Comparison of ENCODE assay signal across 8 cellular contexts in the genomic region with DNA sequence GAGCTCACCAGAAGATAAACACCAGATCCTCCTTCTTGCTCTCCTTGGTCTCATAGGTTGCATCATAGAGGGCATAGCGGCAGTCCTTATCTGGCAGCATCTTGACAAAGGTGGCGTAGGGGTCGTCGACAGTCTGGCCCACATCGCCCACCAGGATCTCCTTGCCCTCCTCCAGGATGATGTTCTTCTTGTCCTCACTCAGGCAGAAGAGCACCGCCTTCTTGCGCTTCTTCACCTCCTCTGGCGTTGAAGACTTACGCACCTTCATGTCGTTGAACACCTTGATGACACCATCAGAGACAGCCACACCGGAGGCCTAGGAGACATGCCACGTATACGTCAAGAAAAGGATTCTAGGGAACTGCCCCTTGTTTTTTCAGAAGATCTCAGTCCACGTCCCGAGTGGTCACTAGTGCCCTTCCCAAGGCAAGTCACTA. TPM values are rescaled to one million over a fixed set of nuclear protein-coding genes. Genes with fewer than 3 reads are reported as not detected.
A peak's percentile ranks its signal among the peaks of the same experiment; 100 is the strongest.
DNase-seq lines count a peak whose midpoint lies in the region; ATAC-seq and TF ChIP-seq lines count a peak whose summit lies in the region.

No MANE protein-coding gene starts in this region.

- peaks cover 51 to 56% (median 55%) of the 10 kb centered on the region in 3 donors for H3K4me1 Mint-ChIP-seq in T-cell

- DNase-seq in H4 (ENCODE audit: low spot score): peak; percentile 10
- DNase-seq in T-cell: no peak
- DNase-seq in fibroblast of pulmonary artery (ENCODE audit: low read depth): no peak
- DNase-seq in body of pancreas: no peak
- DNase-seq in DMS53 treated with DMSO at 0.1 percent for 48 hours (lab: John Stamatoyannopoulos, UW; ENCODE audit: unreplicated experiment): no peak

- TF ChIP-seq CTCF in fibroblast of pulmonary artery (IDR thresholded peaks at IDR 0.05; ENCODE audit: low read length, missing control alignments) (no peak), body of pancreas (IDR thresholded peaks at IDR 0.05) (no peak)

- ATAC-seq in T-cell (replicated peaks in 1 of 4): no peak
- no peak for ATAC-seq in body of pancreas
- ATAC-seq in HG03095 (IDR thresholded peaks at IDR 0.05; ENCODE audit: unreplicated experiment): no peak
- ATAC-seq in activated CD4-positive, CD25-positive, alpha-beta regulatory T cell treated with anti-CD3 and anti-CD28 coated beads, Interleukin-2, amount 50 U/mL, for 24 hours: no peak

- peak overlapping the region; percentile 84 to 97 (median 86) for H3K4me3 Mint-ChIP-seq in T-cell

- TF ChIP-seq POLR2A in body of pancreas (IDR thresholded peaks at IDR 0.05): no peak

- peak overlapping the region; percentile 90 to 91 for H3K27ac Mint-ChIP-seq in T-cell

- peak overlapping the region; percentile 96 for H3K4me3 ChIP-seq in fibroblast of pulmonary artery (replicated peaks; ENCODE audit: low read depth, low read length)
- peak overlapping the region; percentile 89 for H3K4me3 ChIP-seq in skeletal muscle satellite cell (ENCODE audit: low read length)
- no peak overlapping the region for H3K4me3 ChIP-seq in body of pancreas

- H3K9me3 ChIP-seq in skeletal muscle satellite cell (replicated peaks; ENCODE audit: low read length) (no peaks in the 10 kb centered on the region), body of pancreas (no peaks in the 10 kb centered on the region)

- intact Hi-C loops in body of pancreas (cut with DNase I): no loop called here

- peak overlapping the region; percentile 95 for H3K4me2 ChIP-seq in skeletal muscle satellite cell (ENCODE audit: low read length)

- no peaks in the 10 kb centered on the region for H3K9me3 Mint-ChIP-seq in T-cell

- H3K27me3 Mint-ChIP-seq in T-cell: no peaks in the 10 kb centered on the region

- no peak overlapping the region for H3K27ac ChIP-seq in body of pancreas

- no peaks in the 10 kb centered on the region for H3K27me3 ChIP-seq in skeletal muscle satellite cell (ENCODE audit: control insufficient read depth, insufficient read depth, low read length)
- H3K27me3 ChIP-seq in body of pancreas: no peaks in the 10 kb centered on the region

- WGBS in body of pancreas, 2 donors: 84 to 90% methylated on average over 15 of the region's 15 CpGs

- peaks cover 48% of the 10 kb centered on the region for H3K36me3 Mint-ChIP-seq in T-cell

- H3K4me1 ChIP-seq in skeletal muscle satellite cell (ENCODE audit: control insufficient read depth, insufficient read depth, low read length): peaks cover 27% of the 10 kb centered on the region
- H3K4me1 ChIP-seq in body of pancreas: peaks cover 39% of the 10 kb centered on the region

- POLR2A ChIA-PET in T-cell (lab: Charles Lee): no interaction called here

- peak overlapping the region; percentile 97 for H3K9ac ChIP-seq in skeletal muscle satellite cell (ENCODE audit: low read depth, low read length)

- CTCF ChIA-PET in T-cell (lab: Charles Lee): no interaction called here

- H3K36me3 ChIP-seq in skeletal muscle satellite cell (ENCODE audit: insufficient read depth, low read length) (peaks cover 64% of the 10 kb centered on the region), body of pancreas (replicated peaks in 1 of 2; ENCODE audit: insufficient read depth in 1 of 2, low read depth in 2 of 2) (peaks cover 8 to 26% of the 10 kb centered on the region in 2 donors)

RNA-seq across cellular contexts. Expression of a gene that starts 2.0 kb away (rescaled TPM):
- total RNA-seq in H4 (2014; rRNA removed; shearing (Covaris generic)): 1,250 and 1,621 TPM in 2 replicates
- total RNA-seq in T-cell: 100 to 1,000 TPM; 584 to 761 (median 636) TPM
- 922 and 1,264 TPM in 2 replicates for total RNA-seq in skeletal muscle satellite cell (2012; rRNA removed)
- total RNA-seq in body of pancreas: 100 to 1,000 TPM; 190 to 412 TPM

RNA-seq across cellular contexts. Expression of a gene that starts 4.3 kb away (rescaled TPM):
- total RNA-seq in H4 (2014; rRNA removed; shearing (Covaris generic)): 13.6 and 20.0 TPM in 2 replicates
- 100 to 1,000 TPM in 2 of 5 donors, 10 to 100 TPM in 3; 55.5 to 118 (median 95.6) TPM for total RNA-seq in T-cell
- 46.1 and 46.5 TPM in 2 replicates for total RNA-seq in skeletal muscle satellite cell (2012; rRNA removed)
- total RNA-seq in body of pancreas: 10 to 100 TPM; 38.2 to 40.5 TPM

RNA-seq across cellular contexts. Expression of a gene that starts 16.7 kb away (rescaled TPM):
- total RNA-seq in H4 (2014; rRNA removed; shearing (Covaris generic)): 0.33 and 3.9 TPM in 2 replicates
- total RNA-seq in T-cell (10 to 100 TPM in 3 of 5 donors, 1 to 10 TPM in 2; 7.0 to 14.1 (median 10.2) TPM), body of pancreas (10 to 100 TPM; 16.2 to 25.4 TPM)
- 40.1 and 69.7 TPM in 2 replicates for total RNA-seq in skeletal muscle satellite cell (2012; rRNA removed)

RNA-seq across cellular contexts. Expression of a gene that starts 22.2 kb away (rescaled TPM):
- not detected in 2 replicates for total RNA-seq in H4 (2014; rRNA removed; shearing (Covaris generic))
- total RNA-seq in T-cell (1 to 10 TPM in 4 of 5 donors, under 1 TPM in 1; 0.26 to 1.4 (median 1.2) TPM), body of pancreas (under 1 TPM in 1 of 2 donors, not detected in 1; 0.26 TPM)
- total RNA-seq in skeletal muscle satellite cell (2012; rRNA removed): 0.22 and 0.25 TPM in 2 replicates

RNA-seq across cellular contexts. Expression of a gene that starts 23.7 kb away (rescaled TPM):
- not detected in 2 replicates for total RNA-seq in H4 (2014; rRNA removed; shearing (Covaris generic))
- total RNA-seq in T-cell (100 to 1,000 TPM in 1 of 5 donors, 10 to 100 TPM in 4; 45.3 to 127 (median 66.4) TPM), body of pancreas (under 1 TPM; 0.33 to 0.78 TPM)
- 0.25 and 0.44 TPM in 2 replicates for total RNA-seq in skeletal muscle satellite cell (2012; rRNA removed)

Comparison
In these comparisons a context has a peak if more than half of its experiments do, and no peak if none do; other contexts are left out.
1. H3K4me3 ChIP-seq: peak in fibroblast of pulmonary artery (single experiment) and skeletal muscle satellite cell (single experiment); none in body of pancreas (0 of 2).